1 cellular context compared by ENCODE assay signal in genomic region chr2:16394072-16394985, GRCh38.
TF ChIP-seq lines count a peak whose summit lies in the region.

No MANE protein-coding gene starts in this region.

TF ChIP-seq in HepG2, 621 proteins besides CTCF, POLR2A, EP300 and RAD21 (continued from another document and continues in another):
- TF ChIP-seq ZGPAT (CRISPR knock-in tag; IDR thresholded peaks at IDR 0.05) (no peak), ZNF879 (CRISPR knock-in tag; IDR thresholded peaks at IDR 0.05) (no peak), REL (CRISPR knock-in tag; conservative IDR thresholded peaks at IDR 0.05) (no peak), JARID2 (CRISPR knock-in tag; IDR thresholded peaks at IDR 0.05; ENCODE audit: insufficient replicate concordance) (no peak), XRCC5 (optimal IDR thresholded peaks at IDR 0.05; ENCODE audit: low read length) (no peak), HNRNPLL (IDR thresholded peaks at IDR 0.05; ENCODE audit: low read depth, low read length, poor library complexity, severe bottlenecking) (no peak), SYNCRIP (IDR thresholded peaks at IDR 0.05; ENCODE audit: insufficient read depth, low read depth, low read length) (no peak), ZFP91 (CRISPR knock-in tag; IDR thresholded peaks at IDR 0.05; ENCODE audit: borderline replicate concordance) (peak; percentile 25; the same call in 1 of the 2 replicates), DDIT3 (CRISPR knock-in tag; IDR thresholded peaks at IDR 0.05) (no peak), TFAP4 (IDR thresholded peaks at IDR 0.05; ENCODE audit: borderline replicate concordance, low read depth) (no peak), ZNF670 (CRISPR knock-in tag; IDR thresholded peaks at IDR 0.05; ENCODE audit: borderline replicate concordance) (no peak), ZNF142 (CRISPR knock-in tag; IDR thresholded peaks at IDR 0.05) (no peak), PCBP2 (optimal IDR thresholded peaks at IDR 0.05; ENCODE audit: low read depth, low read length, poor library complexity, severe bottlenecking) (no peak), MAFK (conservative IDR thresholded peaks at IDR 0.05 in 1 of 2, IDR thresholded peaks at IDR 0.05 in 1 of 2; ENCODE audit: low read length in 2 of 2) (peak in 1 of 2 experiments; percentile 13; a peak in 1 of 4 replicates), SMYD3 (CRISPR knock-in tag; IDR thresholded peaks at IDR 0.05) (no peak), ZNF703 (CRISPR knock-in tag; IDR thresholded peaks at IDR 0.05; ENCODE audit: borderline replicate concordance) (no peak), SNAPC2 (CRISPR knock-in tag; IDR thresholded peaks at IDR 0.05) (no peak), SP4 (CRISPR knock-in tag; IDR thresholded peaks at IDR 0.05) (no peak), ATF2 (CRISPR knock-in tag; IDR thresholded peaks at IDR 0.05) (no peak), PPARG (CRISPR knock-in tag; conservative IDR thresholded peaks at IDR 0.05) (no peak), ZNF282 (IDR thresholded peaks at IDR 0.05; ENCODE audit: partially characterized antibody) (no peak), PBX2 (CRISPR knock-in tag; IDR thresholded peaks at IDR 0.05) (no peak), ZNF101 (CRISPR knock-in tag; IDR thresholded peaks at IDR 0.05; ENCODE audit: borderline replicate concordance, low read depth) (no peak), ZNF747 (CRISPR knock-in tag; IDR thresholded peaks at IDR 0.05; ENCODE audit: borderline replicate concordance) (no peak), MAX (IDR thresholded peaks at IDR 0.05) (no peak), THRA (CRISPR knock-in tag; IDR thresholded peaks at IDR 0.05; ENCODE audit: borderline replicate concordance) (no peak), ZNF468 (CRISPR knock-in tag; IDR thresholded peaks at IDR 0.05) (peak; percentile 70; the same call in 1 of the 2 replicates), ZNF790 (CRISPR knock-in tag; IDR thresholded peaks at IDR 0.05; ENCODE audit: borderline replicate concordance) (no peak), SMARCE1 (IDR thresholded peaks at IDR 0.05; ENCODE audit: borderline replicate concordance) (no peak), ZNF704 (CRISPR knock-in tag; IDR thresholded peaks at IDR 0.05; ENCODE audit: borderline replicate concordance) (no peak), ZNF18 (CRISPR knock-in tag; IDR thresholded peaks at IDR 0.05; ENCODE audit: insufficient replicate concordance) (no peak), MIER3 (CRISPR knock-in tag; IDR thresholded peaks at IDR 0.05; ENCODE audit: borderline replicate concordance) (no peak), ZNF891 (CRISPR knock-in tag; IDR thresholded peaks at IDR 0.05) (no peak), ZNF772 (CRISPR knock-in tag; IDR thresholded peaks at IDR 0.05) (no peak), ZNF777 (CRISPR knock-in tag; IDR thresholded peaks at IDR 0.05) (no peak)
